8 cellular contexts compared by ENCODE assay signal in the genomic region with DNA sequence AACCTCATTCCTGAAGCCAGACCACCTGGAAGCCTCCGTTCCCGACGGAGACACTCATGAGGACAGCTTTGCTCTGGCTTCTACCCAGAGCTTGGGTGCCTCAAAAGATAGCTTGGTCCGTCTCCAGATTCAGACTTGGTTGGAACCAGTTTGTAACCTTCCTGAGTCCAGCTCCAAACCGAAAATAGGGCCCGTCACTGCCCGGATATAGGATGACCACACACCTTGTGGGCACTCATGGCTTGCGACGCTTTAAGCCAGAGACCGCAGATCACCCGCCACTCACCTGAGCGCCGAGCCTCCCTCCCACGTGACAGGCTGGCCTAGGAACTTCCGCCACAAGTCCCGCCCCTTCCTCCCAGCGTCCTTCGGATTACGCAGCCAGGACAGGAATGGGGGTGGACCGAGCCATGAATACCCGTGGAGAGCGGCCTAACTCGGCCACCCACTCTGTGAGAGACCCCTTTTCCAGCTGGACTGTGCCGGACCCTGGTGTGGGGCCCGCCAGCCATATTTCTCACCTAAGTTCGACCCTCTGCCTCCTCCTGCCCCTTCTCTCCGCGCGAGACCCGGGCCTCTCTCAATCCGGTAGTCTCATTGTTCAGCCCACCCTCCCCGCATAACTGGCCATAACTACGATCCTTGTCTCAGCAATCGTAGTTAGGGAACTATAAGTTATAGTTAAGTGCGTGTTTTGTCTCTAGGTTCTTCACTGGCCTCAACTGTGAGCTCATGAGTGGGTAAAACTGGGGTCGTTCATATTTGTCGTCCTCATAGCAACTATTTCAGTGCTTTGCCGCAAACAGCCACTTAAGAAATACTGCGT. TPM values are rescaled to one million over a fixed set of nuclear protein-coding genes. Genes with fewer than 3 reads are reported as not detected.
DNase-seq lines count a peak whose midpoint lies in the region; ATAC-seq lines count a peak whose summit lies in the region.

A gene with protein sequence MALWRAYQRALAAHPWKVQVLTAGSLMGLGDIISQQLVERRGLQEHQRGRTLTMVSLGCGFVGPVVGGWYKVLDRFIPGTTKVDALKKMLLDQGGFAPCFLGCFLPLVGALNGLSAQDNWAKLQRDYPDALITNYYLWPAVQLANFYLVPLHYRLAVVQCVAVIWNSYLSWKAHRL (minus strand): TSS at position 332 of the 826 bp plus-strand sequence. CDS start 580 bp downstream, outside the sequence.

- peaks cover 19 to 36% (median 21%) of the 10 kb centered on the region in 3 donors for H3K4me1 Mint-ChIP-seq in CD8-positive, alpha-beta memory T cell

- peaks cover 15% of the 10 kb centered on the region for H3K4me1 ChIP-seq in CD8-positive, alpha-beta memory T cell (ENCODE audit: insufficient read depth, low read length)

- peak within 1 kb of the TSS; percentile 89 for H3K27ac ChIP-seq in CD8-positive, alpha-beta memory T cell (ENCODE audit: low read depth, low read length)

- peak; percentile 86 for ATAC-seq in GM19467 (IDR thresholded peaks at IDR 0.05; ENCODE audit: unreplicated experiment)

- H3K9me3 Mint-ChIP-seq in CD8-positive, alpha-beta memory T cell = no peaks in the 10 kb centered on the region

- H3K4me3 Mint-ChIP-seq in CD8-positive, alpha-beta memory T cell = peak within 1 kb of the TSS; percentile 91 to 99 (median 97)

- H3K36me3 Mint-ChIP-seq in CD8-positive, alpha-beta memory T cell = peaks cover 0 to 33% (median 13%) of the 10 kb centered on the region in 3 donors

- POLR2A ChIA-PET in CD8-positive, alpha-beta memory T cell (lab: Charles Lee) = interaction anchor here (1.0 to 1.2 kb wide), 2 partner anchors 86 to 1445 kb away, joined by 3 to 4 read pairs; a partner anchor contains a TSS

- H3K4me3 ChIP-seq in CD8-positive, alpha-beta memory T cell (ENCODE audit: low read length) = peak within 1 kb of the TSS; percentile 87

- H3K27me3 Mint-ChIP-seq in CD8-positive, alpha-beta memory T cell = no peaks in the 10 kb centered on the region

- peak; percentile 78 to 91 (median 80) for DNase-seq in CD8-positive, alpha-beta memory T cell
- peak; percentile 67 for DNase-seq in HS-27A (ENCODE audit: low read depth)
- DNase-seq in NK-92 treated with Interleukin-12 subunit alpha and Interleukin-12 subunit beta, amount 100 ng/mL, for 24 hours (lab: John Stamatoyannopoulos, UW) = peak; percentile 70
- DNase-seq in activated CD8-positive, alpha-beta memory T cell treated with anti-CD3 and anti-CD28 coated beads for 24 hours = peak; percentile 93
- peak; percentile 67 for DNase-seq in effector CD8-positive, alpha-beta T cell (lab: John Stamatoyannopoulos, UW)
- peak; percentile 91 to 96 for DNase-seq in lung microvascular endothelial cell (ENCODE audit: low read depth in 2 of 2)
- peak; percentile 72 to 79 (median 75) for DNase-seq in stimulated activated CD4-positive, alpha-beta T cell treated with anti-CD3 and anti-CD28 coated beads, TNF-alpha, amount 100 ng/mL, for 4 hours (ENCODE audit: low read depth in 3 of 3)

- no peaks in the 10 kb centered on the region for H3K9me3 ChIP-seq in CD8-positive, alpha-beta memory T cell (ENCODE audit: low read length)

- no peaks in the 10 kb centered on the region for H3K27me3 ChIP-seq in CD8-positive, alpha-beta memory T cell (ENCODE audit: insufficient read depth, low read length, poor library complexity, severe bottlenecking)

- peak within 1 kb of the TSS; percentile 94 to 100 (median 99) for H3K27ac Mint-ChIP-seq in CD8-positive, alpha-beta memory T cell

- peaks cover 3% of the 10 kb centered on the region for H3K36me3 ChIP-seq in CD8-positive, alpha-beta memory T cell (ENCODE audit: insufficient read depth, low read length)

- CTCF ChIA-PET in CD8-positive, alpha-beta memory T cell (lab: Charles Lee) = interaction anchor here (0.9 to 5.9 kb wide), 4 partner anchors 19 to 106 kb away, joined by 3 to 27 read pairs (median 6); a partner anchor contains a TSS

RNA-seq across cellular contexts. Expression of the gene that starts here (rescaled TPM):
- total RNA-seq in CD8-positive, alpha-beta memory T cell = 10 to 100 TPM; 85.9 to 86.4 TPM
- polyA plus RNA-seq in CD8-positive, alpha-beta memory T cell = 118 TPM
- 32.7 and 34.2 TPM in 2 replicates for total RNA-seq in lung microvascular endothelial cell

Comparison
In these comparisons a context has a peak if more than half of its experiments do, and no peak if none do; other contexts are left out.
1. Peak in every context shown above with its lines: DNase-seq, ATAC-seq, H3K4me3 ChIP-seq and H3K27ac ChIP-seq.